Comparison of ENCODE assay signal across 26 cellular contexts in genomic region chr21:37095821-37096220, GRCh38. TPM values are rescaled to one million over a fixed set of nuclear protein-coding genes. Genes with fewer than 3 reads are reported as not detected.
DNase-seq lines count a peak whose midpoint lies in the region; ATAC-seq and TF ChIP-seq lines count a peak whose summit lies in the region.
"Had no signal": no experiment of that assay in that cellular context is flagged by ENCODE, and none has a peak within 500 bp of the region (broad histone marks: within the 10 kb centered on the region; RNA-seq: fewer than 3 reads in every experiment).

No MANE protein-coding gene starts in this region.

- ATAC-seq in upper lobe of left lung (ENCODE audit: low FRiP score in 2 of 2), result no peak
- ATAC-seq: A549, GM12878 had no signal

- H3K27ac Mint-ChIP-seq in neural progenitor cell, result no peak overlapping the region
- H3K27ac Mint-ChIP-seq: B cell; CD4-positive, alpha-beta memory T cell; CD4-positive, CD25-positive, alpha-beta regulatory T cell had no signal

- TF ChIP-seq POLR2A in upper lobe of left lung (IDR thresholded peaks at IDR 0.05), result no peak

- peaks cover 40% of the 10 kb centered on the region for H3K36me3 ChIP-seq in HAP-1 (replicated peaks)
- peaks cover 16% of the 10 kb centered on the region for H3K36me3 ChIP-seq in neural progenitor cell
- peaks cover 6 to 33% (median 12%) of the 10 kb centered on the region in 4 donors for H3K36me3 ChIP-seq in upper lobe of left lung

- no peaks in the 10 kb centered on the region for H3K9me3 Mint-ChIP-seq in neural progenitor cell
- H3K9me3 Mint-ChIP-seq: CD4-positive, alpha-beta memory T cell; CD4-positive, CD25-positive, alpha-beta regulatory T cell; CD8-positive, alpha-beta memory T cell had no signal

- WGBS in upper lobe of left lung, 2 donors, result 97 to 99% methylated on average over 4 of the region's 4 CpGs

- in situ Hi-C loops in HAP-1 (cut with MboI; ENCODE audit: low sequenced_read_pairs), result no loop called here

- no peak overlapping the region for H3K4me3 Mint-ChIP-seq in neural progenitor cell
- H3K4me3 Mint-ChIP-seq: B cell; CD4-positive, alpha-beta memory T cell; CD4-positive, CD25-positive, alpha-beta regulatory T cell; CD8-positive, alpha-beta memory T cell had no signal

- no peak overlapping the region for H3K4me3 ChIP-seq in HAP-1
- no peak overlapping the region for H3K4me3 ChIP-seq in neural progenitor cell
- H3K4me3 ChIP-seq in upper lobe of left lung, result no peak overlapping the region
- H3K4me3 ChIP-seq: A549; BLaER1 treated with 17β-estradiol and CSF1 and Interleukin-3, amounts not matched to agents 10 nM and 100 nM; GM12878 had no signal

- DNase-seq in NCI-H524 (lab: John Stamatoyannopoulos, UW) (peak; percentile 53 to 78), NCI-H524 treated with DMSO at 0.1 percent for 48 hours (lab: John Stamatoyannopoulos, UW) (no peak), HAP-1 (ENCODE audit: low spot score in 2 of 2) (peak; percentile 14 to 57), globus pallidus (ENCODE audit: low spot score) (peak; percentile 6), neural progenitor cell (ENCODE audit: low spot score) (peak; percentile 50), OCI-M1 (lab: John Stamatoyannopoulos, UW) (no peak), upper lobe of left lung (no peak)
- DNase-seq in activated CD4-positive, alpha-beta T cell treated with anti-CD3 and anti-CD28 coated beads for 48 hours, result no peak
- DNase-seq: AML-193; CD4-positive, alpha-beta memory T cell; CD4-positive, CD25-positive, alpha-beta regulatory T cell; CD8-positive, alpha-beta memory T cell; COR-L47; DMS 273 treated with DMSO at 0.1 percent for 48 hours; DMS153; DMS53; DMS79; DND-41; EL; GDM1 had no signal

- no peak for TF ChIP-seq EP300 in upper lobe of left lung (IDR thresholded peaks at IDR 0.05)

- peaks cover 42% of the 10 kb centered on the region for H3K36me3 Mint-ChIP-seq in neural progenitor cell

- H3K27ac ChIP-seq in neural progenitor cell (no peak overlapping the region), upper lobe of left lung (no peak overlapping the region)
- H3K27ac ChIP-seq: 22Rv1; A549; BLaER1 treated with 17β-estradiol and CSF1 and Interleukin-3, amounts not matched to agents 10 nM and 100 nM; C4-2B had no signal

- peaks cover 16% of the 10 kb centered on the region for H3K4me1 ChIP-seq in HAP-1
- peaks cover 16% of the 10 kb centered on the region for H3K4me1 ChIP-seq in neural progenitor cell
- H3K4me1 ChIP-seq in upper lobe of left lung, result no peaks in the 10 kb centered on the region
- H3K4me1 ChIP-seq: A549 had no signal

- peaks cover 24% of the 10 kb centered on the region for H3F3A ChIP-seq in neural progenitor cell (ENCODE audit: low read depth)

- no peak for TF ChIP-seq CTCF in neural progenitor cell (IDR thresholded peaks at IDR 0.05)
- TF ChIP-seq CTCF in upper lobe of left lung (IDR thresholded peaks at IDR 0.05), result no peak

- H3K27me3 ChIP-seq in HAP-1 (ENCODE audit: low read depth) (no peaks in the 10 kb centered on the region), neural progenitor cell (peaks cover 51% of the 10 kb centered on the region), upper lobe of left lung (no peaks in the 10 kb centered on the region)
- H3K27me3 ChIP-seq: BLaER1 treated with 17β-estradiol and CSF1 and Interleukin-3, amounts not matched to agents 10 nM and 100 nM had no signal

- H2AFZ ChIP-seq in neural progenitor cell (replicated peaks), result no peak overlapping the region

- H3K79me2 ChIP-seq in neural progenitor cell (ENCODE audit: low read depth), result no peaks in the 10 kb centered on the region

- H3K4me2 ChIP-seq in neural progenitor cell, result peak overlapping the region; percentile 25
- H3K4me2 ChIP-seq: A549; BLaER1 treated with 17β-estradiol and CSF1 and Interleukin-3, amounts not matched to agents 10 nM and 100 nM had no signal

- H3K9me3 ChIP-seq in HAP-1 (no peaks in the 10 kb centered on the region), neural progenitor cell (ENCODE audit: low read depth) (no peaks in the 10 kb centered on the region), upper lobe of left lung (no peaks in the 10 kb centered on the region)
- H3K9me3 ChIP-seq: A549; BLaER1 treated with 17β-estradiol and CSF1 and Interleukin-3, amounts not matched to agents 10 nM and 100 nM had no signal

- H4K20me1 ChIP-seq in neural progenitor cell (ENCODE audit: low read depth), result peaks cover 57% of the 10 kb centered on the region

- H3K4me1 Mint-ChIP-seq in neural progenitor cell, result peaks cover 7% of the 10 kb centered on the region
- H3K4me1 Mint-ChIP-seq: B cell; CD4-positive, alpha-beta memory T cell; CD8-positive, alpha-beta memory T cell had no signal

- no peak overlapping the region for H3K9ac ChIP-seq in neural progenitor cell
- H3K9ac ChIP-seq: BLaER1 treated with 17β-estradiol and CSF1 and Interleukin-3, amounts not matched to agents 10 nM and 100 nM had no signal

- H3K27me3 Mint-ChIP-seq in neural progenitor cell (ENCODE audit: insufficient read depth, low read depth), result no peaks in the 10 kb centered on the region
- H3K27me3 Mint-ChIP-seq: B cell; CD4-positive, alpha-beta memory T cell; CD4-positive, CD25-positive, alpha-beta regulatory T cell; CD8-positive, alpha-beta memory T cell had no signal

RNA-seq across cellular contexts. Expression of gene TTC3, which starts 22.8 kb away (rescaled TPM):
- total RNA-seq in neural progenitor cell (ENCODE audit: low replicate concordance) (116 and 135 TPM in 2 replicates), upper lobe of left lung (100 to 1,000 TPM in 2 of 6 donors, 10 to 100 TPM in 4; 69.9 to 395 (median 88.2) TPM)

RNA-seq across cellular contexts. Expression of gene PIGP, which starts 22.9 kb away (rescaled TPM):
- 10.1 and 25.8 TPM in 2 replicates for total RNA-seq in neural progenitor cell (ENCODE audit: low replicate concordance)
- 10 to 100 TPM in 4 of 6 donors, 1 to 10 TPM in 2; 3.1 to 33.1 (median 12.6) TPM for total RNA-seq in upper lobe of left lung

Comparison
In these comparisons a context has a peak if more than half of its experiments do, and no peak if none do; other contexts are left out.
1. DNase-seq: peak in NCI-H524 (2 of 2), HAP-1 (2 of 2), globus pallidus (single experiment) and neural progenitor cell (single experiment); none in NCI-H524 treated with DMSO at 0.1 percent for 48 hours (single experiment), activated CD4-positive, alpha-beta T cell treated with anti-CD3 and anti-CD28 coated beads for 48 hours (single experiment), OCI-M1 (single experiment) and upper lobe of left lung (0 of 2).